Comparison of ENCODE assay signal across 16 cellular contexts in genomic region chr12:27304856-27305255, GRCh38.
"Had no signal": no experiment of that assay in that cellular context is flagged by ENCODE, and none has a peak within 500 bp of the region (broad histone marks: within the 10 kb centered on the region; RNA-seq: fewer than 3 reads in every experiment).

No MANE protein-coding gene starts in this region.

- H3K9me3 ChIP-seq: prostate gland, right lobe of liver, suprapubic skin had no signal

- H3K27me3 ChIP-seq: right lobe of liver, suprapubic skin had no signal

- H3K27ac ChIP-seq: prostate gland, right lobe of liver, suprapubic skin, WERI-Rb-1 had no signal

- ATAC-seq: activated CD8-positive, alpha-beta T cell treated with anti-CD3 and anti-CD28 coated beads, Interleukin-2, amount 10 ng/mL, durations not matched to agents 7 days and 5 days; activated naive CD8-positive, alpha-beta T cell treated with anti-CD3 and anti-CD28 coated beads, Interleukin-2, amount 50 U/mL, for 24 hours; left lobe of liver; natural killer cell treated with Interleukin-12 subunit alpha and Interleukin-12 subunit beta and Interleukin-15 and Interleukin-18, amount 100 ng/mL, for 72 hours; right lobe of liver had no signal

- H3K4me1 ChIP-seq: prostate gland, suprapubic skin had no signal

- H3K4me3 ChIP-seq: prostate gland, right lobe of liver, suprapubic skin had no signal

- H3K36me3 ChIP-seq: prostate gland had no signal

- DNase-seq: activated CD4-positive, alpha-beta T cell treated with anti-CD3 and anti-CD28 coated beads for 4 hours; activated CD8-positive, alpha-beta memory T cell treated with anti-CD3 and anti-CD28 coated beads, Interleukin-2, amount 50 U/mL, for 48 hours; activated CD8-positive, alpha-beta T cell treated with anti-CD3 and anti-CD28 coated beads, Interleukin-2, amount 10 ng/mL, durations not matched to agents 7 days and 5 days; activated naive CD4-positive, alpha-beta T cell treated with Interleukin-2 at 50 U/mL for 16 hours; activated naive CD8-positive, alpha-beta T cell treated with anti-CD3 and anti-CD28 coated beads, Interleukin-2, amount 50 U/mL, for 24 hours; foreskin melanocyte; islet precursor cell; occipital lobe; right lobe of liver; stimulated activated CD4-positive, alpha-beta T cell treated with anti-CD3 and anti-CD28 coated beads, Interleukin-2, amount 100 ng/mL, for 24 hours; stimulated activated naive CD4-positive, alpha-beta T cell; WERI-Rb-1 had no signal
